8 cellular contexts compared by ENCODE assay signal in the genomic region with DNA sequence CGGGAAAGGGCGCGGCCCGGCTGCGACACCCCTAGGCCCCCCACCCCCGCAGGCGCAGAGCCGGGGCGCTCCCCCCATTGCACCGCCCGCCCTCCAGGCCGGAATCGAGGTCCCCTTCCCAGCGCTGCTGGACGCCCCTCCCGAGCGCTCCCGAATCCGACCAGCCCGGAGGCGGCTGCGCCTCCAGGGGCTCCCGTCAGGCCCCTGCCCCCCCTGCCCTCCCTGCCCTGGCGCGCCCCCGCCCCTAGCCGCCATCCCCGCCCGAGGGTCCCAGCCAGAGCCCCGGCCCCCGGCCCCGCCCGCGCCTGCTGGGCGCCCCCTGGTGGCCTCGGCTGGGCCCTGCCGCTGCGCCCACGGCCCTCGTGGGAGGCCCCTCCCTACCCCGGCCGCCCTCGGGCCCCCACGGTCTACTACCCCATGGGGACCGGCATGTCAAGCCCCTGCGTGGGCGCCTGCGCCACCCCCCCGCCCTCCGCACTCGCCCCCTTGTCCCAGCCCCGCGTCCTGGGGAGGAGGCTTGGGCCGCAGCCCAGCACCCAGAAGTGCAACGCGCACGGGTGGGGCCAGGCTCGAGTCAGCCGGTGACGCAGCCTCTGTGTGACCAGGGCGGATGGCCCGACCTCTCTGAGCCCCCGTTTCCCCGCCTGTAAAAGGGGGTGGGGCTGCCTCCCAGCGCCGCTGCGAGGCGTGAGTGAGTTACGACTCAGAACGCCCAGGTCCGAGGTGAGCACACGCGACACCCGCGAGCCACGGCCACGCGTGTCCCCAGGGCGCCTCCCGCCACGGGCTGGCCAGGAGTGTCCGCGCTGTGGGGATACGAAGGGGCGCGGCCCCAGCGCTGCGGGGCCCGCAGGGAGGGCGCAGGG.
A peak's percentile ranks its signal among the peaks of the same experiment; 100 is the strongest.
DNase-seq lines count a peak whose midpoint lies in the region; ATAC-seq and TF ChIP-seq lines count a peak whose summit lies in the region.

No MANE protein-coding gene starts in this region.

- no peak overlapping the region for H4K8ac ChIP-seq in neuronal stem cell (ENCODE audit: low read depth, low read length)

- no peak overlapping the region for H3K4ac ChIP-seq in neuronal stem cell (ENCODE audit: low read length)

- peak overlapping the region; percentile 69 for H2BK15ac ChIP-seq in neuronal stem cell (ENCODE audit: low read length)

- peaks cover 8% of the 10 kb centered on the region for H3K4me1 Mint-ChIP-seq in activated T-helper 17 cell treated with anti-CD3 and anti-CD28 coated beads, Interleukin-2, amount 50 U/mL, for 72 hours

- H2BK5ac ChIP-seq in neuronal stem cell (ENCODE audit: low read length) = peak overlapping the region; percentile 19

- DNase-seq in GM23248 = peak; percentile 96
- peak; percentile 40 for DNase-seq in RPMI8226
- DNase-seq in fibroblast of the conjunctiva (ENCODE audit: low read depth) = peak; percentile 53
- DNase-seq in neuronal stem cell (ENCODE audit: low spot score) = peak; percentile 56
- DNase-seq in testis = peak; percentile 74
- no peak for DNase-seq in NCI-H1417 treated with DMSO at 0.1 percent for 48 hours (lab: John Stamatoyannopoulos, UW)

- peak overlapping the region; percentile 53 for H3K4me3 Mint-ChIP-seq in activated T-helper 17 cell treated with anti-CD3 and anti-CD28 coated beads, Interleukin-2, amount 50 U/mL, for 72 hours

- H3K27ac ChIP-seq in ACC112 (ENCODE audit: low read depth, low read length) = peak overlapping the region; percentile 68
- H3K27ac ChIP-seq in GM23248 = peak overlapping the region; percentile 84
- H3K27ac ChIP-seq in neuronal stem cell (replicated peaks; ENCODE audit: low read length) = no peak overlapping the region
- H3K27ac ChIP-seq in testis = peak overlapping the region; percentile 68 to 74

- H3K79me1 ChIP-seq in neuronal stem cell (ENCODE audit: low read depth, low read length) = no peaks in the 10 kb centered on the region

- no peaks in the 10 kb centered on the region for H3K9me2 ChIP-seq in GM23248 (ENCODE audit: insufficient read depth)

- H3K9me3 Mint-ChIP-seq in activated T-helper 17 cell treated with anti-CD3 and anti-CD28 coated beads, Interleukin-2, amount 50 U/mL, for 72 hours = no peaks in the 10 kb centered on the region

- no peak for TF ChIP-seq POLR2A in testis (IDR thresholded peaks at IDR 0.05)

- no peaks in the 10 kb centered on the region for H3K27me3 ChIP-seq in ACC112 (ENCODE audit: insufficient read depth, low read length)
- no peaks in the 10 kb centered on the region for H3K27me3 ChIP-seq in GM23248 (replicated peaks; ENCODE audit: insufficient read depth)
- peaks cover 0 to 55% (median 6%) of the 10 kb centered on the region in 3 experiments for H3K27me3 ChIP-seq in neuronal stem cell (ENCODE audit: control insufficient read depth in 3 of 3, insufficient read depth in 3 of 3, low read depth in 1 of 3, low read length in 3 of 3)
- no peaks in the 10 kb centered on the region for H3K27me3 ChIP-seq in testis

- H4K91ac ChIP-seq in neuronal stem cell (ENCODE audit: low read depth, low read length, poor library complexity) = no peak overlapping the region

- H3F3A ChIP-seq in GM23248 (ENCODE audit: insufficient read depth) = 0 out of 2 replicates have a peak, but pooled peaks cover 10% of the 10 kb centered on the region

- H3K23ac ChIP-seq in neuronal stem cell (ENCODE audit: low read depth, low read length, poor library complexity) = peak overlapping the region; percentile 16

- peak overlapping the region; percentile 84 for H3K4me3 ChIP-seq in ACC112 (ENCODE audit: low read depth, low read length)
- H3K4me3 ChIP-seq in GM23248 = peak overlapping the region; percentile 76
- peak overlapping the region in 1 of 2 donors; percentile 74 for H3K4me3 ChIP-seq in neuronal stem cell (ENCODE audit: low read length in 2 of 2)
- peak overlapping the region; percentile 60 to 61 for H3K4me3 ChIP-seq in testis

- peak overlapping the region; percentile 90 for H3K18ac ChIP-seq in neuronal stem cell (ENCODE audit: low read length)

- H3K4me2 ChIP-seq in GM23248 (ENCODE audit: unreplicated experiment) = peak overlapping the region; percentile 80
- H3K4me2 ChIP-seq in neuronal stem cell (ENCODE audit: insufficient read depth, low read length, poor library complexity, severe bottlenecking) = peak overlapping the region; percentile 96

- 0 to 1% methylated on average over 27 to 53 of the region's 90 CpGs for whole genome bisulfite sequencing in GM23248 (ENCODE audit: low coverage in 1 of 2, low lambda C conversion rate in 2 of 2, missing lambda C conversion rate in 2 of 2), 2 experiments
- no CpG with 5 or more reads among the region's 90 CpGs for WGBS in neuronal stem cell (ENCODE audit: extremely low coverage in 2 of 2, insufficient read length in 2 of 2, insufficient replicate concordance in 1 of 2), 2 donors
- WGBS in testis, 2 donors = 1% methylated on average over 14 to 72 of the region's 90 CpGs

- H2AFZ ChIP-seq in ACC112 (ENCODE audit: low read length, unreplicated experiment) (peak overlapping the region; percentile 44), GM23248 (peak overlapping the region; percentile 82), neuronal stem cell (ENCODE audit: low read length) (peak overlapping the region; percentile 61)

- in situ Hi-C loops in GM23248 (cut with MboI) = no loop called here

- peak; percentile 65 for ATAC-seq in activated T-helper 17 cell treated with anti-CD3 and anti-CD28 coated beads, Interleukin-2, amount 50 U/mL, for 72 hours (replicated peaks)

- H3K27ac Mint-ChIP-seq in activated T-helper 17 cell treated with anti-CD3 and anti-CD28 coated beads, Interleukin-2, amount 50 U/mL, for 72 hours = no peak overlapping the region

- no peak overlapping the region for H2BK12ac ChIP-seq in neuronal stem cell (ENCODE audit: low read length)

- H3K9ac ChIP-seq in GM23248 = peak overlapping the region; percentile 84
- H3K9ac ChIP-seq in neuronal stem cell (ENCODE audit: low read depth, low read length, poor library complexity) = peak overlapping the region; percentile 78

- peaks cover 5% of the 10 kb centered on the region for H3K4me1 ChIP-seq in ACC112 (ENCODE audit: control insufficient read depth, insufficient read depth, low read length, unreplicated experiment)
- peaks cover 5% of the 10 kb centered on the region; the same call in 1 of the 2 replicates for H3K4me1 ChIP-seq in GM23248 (ENCODE audit: insufficient read depth)
- H3K4me1 ChIP-seq in neuronal stem cell (ENCODE audit: control insufficient read depth in 2 of 2, insufficient read depth in 1 of 2, low read depth in 1 of 2, low read length in 2 of 2) = peaks cover 8 to 15% of the 10 kb centered on the region in 2 donors
- no peaks in the 10 kb centered on the region for H3K4me1 ChIP-seq in testis

- H2BK120ac ChIP-seq in neuronal stem cell (ENCODE audit: low read depth, low read length) = no peak overlapping the region

- TF ChIP-seq CTCF in testis (IDR thresholded peaks at IDR 0.05) = peak in 2 of 3 experiments; percentile 29 to 92

- H3K36me3 ChIP-seq in ACC112 (ENCODE audit: insufficient read depth, low read length) (no peaks in the 10 kb centered on the region), GM23248 (ENCODE audit: low read depth) (no peaks in the 10 kb centered on the region), neuronal stem cell (replicated peaks in 1 of 2; ENCODE audit: control insufficient read depth in 2 of 2, insufficient read depth in 2 of 2, low read length in 2 of 2) (peaks cover 0 to 3% of the 10 kb centered on the region in 2 donors), testis (ENCODE audit: low read depth, missing control alignments) (no peaks in the 10 kb centered on the region)

- no peaks in the 10 kb centered on the region for H3K27me3 Mint-ChIP-seq in activated T-helper 17 cell treated with anti-CD3 and anti-CD28 coated beads, Interleukin-2, amount 50 U/mL, for 72 hours

- no peaks in the 10 kb centered on the region for H4K20me1 ChIP-seq in GM23248 (ENCODE audit: insufficient read depth)

- H3K36me3 Mint-ChIP-seq in activated T-helper 17 cell treated with anti-CD3 and anti-CD28 coated beads, Interleukin-2, amount 50 U/mL, for 72 hours (ENCODE audit: low read depth) = no peaks in the 10 kb centered on the region

- H3K79me2 ChIP-seq in ACC112 (ENCODE audit: control insufficient read depth, insufficient read depth, low read length, unreplicated experiment) (no peaks in the 10 kb centered on the region), GM23248 (ENCODE audit: insufficient read depth) (no peaks in the 10 kb centered on the region)

- intact Hi-C loops in testis (cut with DNase I; ENCODE audit: low total_unique reads) = no loop called here

- no peaks in the 10 kb centered on the region for H3K9me3 ChIP-seq in GM23248 (ENCODE audit: low read depth)
- H3K9me3 ChIP-seq in neuronal stem cell (replicated peaks in 1 of 2; ENCODE audit: control insufficient read depth in 2 of 2, insufficient read depth in 1 of 2, low read depth in 1 of 2, low read length in 2 of 2) = no peaks in the 10 kb centered on the region
- no peaks in the 10 kb centered on the region for H3K9me3 ChIP-seq in testis

- no peak overlapping the region for H3K14ac ChIP-seq in neuronal stem cell (ENCODE audit: low read length)

- peak overlapping the region; percentile 15 for H2AK5ac ChIP-seq in neuronal stem cell (ENCODE audit: low read depth, low read length)
